8 cellular contexts compared by ENCODE assay signal in genomic region chr2:210577263-210578071, GRCh38. TPM values are rescaled to one million over a fixed set of nuclear protein-coding genes. Genes with fewer than 3 reads are reported as not detected.
DNase-seq lines count a peak whose midpoint lies in the region; ATAC-seq, FAIRE-seq and TF ChIP-seq lines count a peak whose summit lies in the region.

No MANE protein-coding gene starts in this region.

- peak; percentile 87 for ATAC-seq in HG02571 (IDR thresholded peaks at IDR 0.05; ENCODE audit: unreplicated experiment)
- peak; percentile 42 for ATAC-seq in sciatic nerve

- peak; percentile 88 for FAIRE-seq in GM12892 (lab: Jason Lieb, UNC)

- peak; percentile 67 for DNase-seq in AG20443 (ENCODE audit: low spot score)
- no peak for DNase-seq in GM12892 (ENCODE audit: insufficient read length)
- peak; percentile 48 for DNase-seq in M059J (ENCODE audit: low read depth)
- peak; percentile 42 for DNase-seq in SW480 (ENCODE audit: low spot score)
- DNase-seq in foreskin melanocyte: peak; percentile 33
- no peak for DNase-seq in sciatic nerve (ENCODE audit: low spot score)
- no peak for DNase-seq in NCI-H128 (lab: John Stamatoyannopoulos, UW; ENCODE audit: unreplicated experiment)

- intact Hi-C loops in sciatic nerve (cut with DNase I): no loop called here

- TF ChIP-seq POLR2A in GM12892 (IDR thresholded peaks at IDR 0.05; ENCODE audit: low read depth, low read length): no peak

RNA-seq across cellular contexts. Expression of gene CPS1, which starts 21.1 kb away (rescaled TPM):
- polyA plus RNA-seq in GM12892 (2012; ENCODE audit: missing spikeins): 4.9 TPM
- 16.7 and 24.7 TPM in 2 replicates for total RNA-seq in M059J (2014; rRNA removed; shearing (Covaris generic))
- total RNA-seq in sciatic nerve: 6.9 TPM

Comparison
In these comparisons a context has a peak if more than half of its experiments do, and no peak if none do; other contexts are left out.
1. DNase-seq: peak in AG20443 (single experiment), M059J (single experiment), SW480 (single experiment) and foreskin melanocyte (single experiment); none in GM12892 (single experiment), sciatic nerve (single experiment) and NCI-H128 (single experiment).